ENCODE assay signal across 11 cellular contexts in the genomic region with DNA sequence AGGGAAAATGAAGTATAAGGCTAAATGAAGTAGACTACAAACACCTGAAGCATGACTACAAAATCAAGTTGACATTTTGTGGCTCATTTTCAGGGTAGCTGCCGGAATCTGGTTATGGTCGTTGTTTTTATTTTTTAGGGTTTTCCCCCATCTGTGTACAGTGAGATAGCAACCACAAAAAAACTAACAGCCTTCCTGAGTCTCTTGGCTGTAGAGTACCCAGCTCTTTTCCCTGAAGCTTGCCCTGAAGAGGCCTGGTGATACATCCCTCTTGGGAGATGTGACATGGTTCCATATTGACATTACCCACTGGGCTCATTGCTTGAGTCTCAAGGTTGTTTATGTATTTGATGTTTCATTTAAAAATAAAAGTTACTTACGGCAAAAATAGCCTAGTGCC.
DNase-seq lines count a peak whose midpoint lies in the region; ATAC-seq and TF ChIP-seq lines count a peak whose summit lies in the region.
"Had no signal": no experiment of that assay in that cellular context is flagged by ENCODE, and none has a peak within 500 bp of the region (broad histone marks: within the 10 kb centered on the region; RNA-seq: fewer than 3 reads in every experiment).

No MANE protein-coding gene starts in this region.

- no peaks in the 10 kb centered on the region for H4K20me1 ChIP-seq in Loucy (ENCODE audit: insufficient read depth, low read length, poor library complexity, severe bottlenecking)

- DNase-seq in GM13977 (ENCODE audit: low spot score) (peak; percentile 35), aorta (no peak), NCI-H526 (lab: John Stamatoyannopoulos, UW) (no peak), heart left ventricle (no peak), NCI-H1417 (lab: John Stamatoyannopoulos, UW) (no peak)
- DNase-seq in naive thymus-derived CD4-positive, alpha-beta T cell = no peak
- DNase-seq: NCI-H69, ovary had no signal

- CTCF ChIA-PET in naive thymus-derived CD4-positive, alpha-beta T cell (lab: Charles Lee) = no interaction called here

- H3K9me2 ChIP-seq in Loucy (replicated peaks; ENCODE audit: low read depth, low read length) = no peaks in the 10 kb centered on the region

- TF ChIP-seq CTCF in GM13977 (IDR thresholded peaks at IDR 0.05; ENCODE audit: extremely low read depth, insufficient read depth, missing control alignments) = no peak
- no peak for TF ChIP-seq CTCF in Loucy (conservative IDR thresholded peaks at IDR 0.05; ENCODE audit: low read length)
- no peak for TF ChIP-seq CTCF in heart left ventricle (IDR thresholded peaks at IDR 0.05)

- H3F3A ChIP-seq in Loucy (ENCODE audit: low read depth) = no peaks in the 10 kb centered on the region

- peaks cover 7 to 67% (median 50%) of the 10 kb centered on the region in 7 donors for H3K4me1 Mint-ChIP-seq in naive thymus-derived CD4-positive, alpha-beta T cell

- peak overlapping the region; percentile 28 for H3K4me2 ChIP-seq in Loucy (ENCODE audit: low read depth, low read length, poor library complexity, severe bottlenecking)

- H3K27me3 ChIP-seq in Loucy (ENCODE audit: insufficient read depth, low read length, poor library complexity, severe bottlenecking) (no peaks in the 10 kb centered on the region), aorta (ENCODE audit: control insufficient read depth in 1 of 2, insufficient read depth in 2 of 2, low read length in 1 of 2) (no peaks in the 10 kb centered on the region), heart left ventricle (no peaks in the 10 kb centered on the region)
- H3K27me3 ChIP-seq in naive thymus-derived CD4-positive, alpha-beta T cell (ENCODE audit: control insufficient read depth in 2 of 2, insufficient read depth in 2 of 2, low read length in 2 of 2) = no peaks in the 10 kb centered on the region
- H3K27me3 ChIP-seq: ovary had no signal

- no peaks in the 10 kb centered on the region for H3K9me3 Mint-ChIP-seq in naive thymus-derived CD4-positive, alpha-beta T cell
- H3K9me3 Mint-ChIP-seq: type B pancreatic cell had no signal

- POLR2A ChIA-PET in naive thymus-derived CD4-positive, alpha-beta T cell (lab: Charles Lee) = interaction anchor here (0.8 to 1.1 kb wide), 2 partner anchors 9 to 437 kb away, joined by 3 read pairs; no protein-coding TSS in a partner anchor

- no peak for TF ChIP-seq POLR2A in heart left ventricle (IDR thresholded peaks at IDR 0.05)

- intact Hi-C loops in naive thymus-derived CD4-positive, alpha-beta T cell (cut with micrococcal nuclease) = loop anchor here (1.0 to 5.0 kb wide), 4 partner anchors 7 to 418 kb away; no protein-coding TSS in a partner anchor
- intact Hi-C loops in aorta (cut with DNase I) = loop anchor here in 1 of 2 donors (5.0 kb wide), 1 partner anchor 117 kb away; no protein-coding TSS in a partner anchor
- intact Hi-C loops in heart left ventricle (cut with DNase I) = loop anchor here in 1 of 10 donors (10.0 kb wide), 1 partner anchor 114 kb away; no protein-coding TSS in a partner anchor

- H3K4me3 Mint-ChIP-seq in naive thymus-derived CD4-positive, alpha-beta T cell = peak overlapping the region in 6 of 10 donors; percentile 4 to 58 (median 42)
- H3K4me3 Mint-ChIP-seq: type B pancreatic cell had no signal

- no peak overlapping the region for H3K27ac ChIP-seq in naive thymus-derived CD4-positive, alpha-beta T cell (ENCODE audit: low read depth, low read length)
- H3K27ac ChIP-seq in aorta (ENCODE audit: low read depth in 1 of 2, low read length in 2 of 2) (no peak overlapping the region), heart left ventricle (peak overlapping the region in 6 of 12 donors; percentile 11 to 85 (median 27))
- H3K27ac ChIP-seq: ovary had no signal

- H3K36me3 Mint-ChIP-seq in naive thymus-derived CD4-positive, alpha-beta T cell = peaks cover 0 to 13% (median 0%) of the 10 kb centered on the region in 5 donors

- H3K9me3 ChIP-seq in Loucy (ENCODE audit: insufficient read depth, low read depth, low read length) (no peaks in the 10 kb centered on the region), aorta (ENCODE audit: control insufficient read depth, low read length) (no peaks in the 10 kb centered on the region), heart left ventricle (peaks cover 0 to 4% (median 0%) of the 10 kb centered on the region in 12 donors)
- H3K9me3 ChIP-seq in naive thymus-derived CD4-positive, alpha-beta T cell (ENCODE audit: control insufficient read depth in 2 of 3, low read length in 3 of 3) = no peaks in the 10 kb centered on the region
- H3K9me3 ChIP-seq: ovary had no signal

- H3K27ac Mint-ChIP-seq in naive thymus-derived CD4-positive, alpha-beta T cell = peak overlapping the region in 7 of 9 donors; percentile 15 to 81 (median 47)
- H3K27ac Mint-ChIP-seq: type B pancreatic cell had no signal

- H3K4me1 ChIP-seq in Loucy (ENCODE audit: insufficient read depth, low read length, poor library complexity, severe bottlenecking) (peaks cover 66% of the 10 kb centered on the region), aorta (ENCODE audit: control insufficient read depth in 1 of 2, insufficient read depth in 2 of 2, low read length in 2 of 2) (peaks cover 0 to 11% of the 10 kb centered on the region in 2 donors), heart left ventricle (peaks cover 0 to 69% (median 5%) of the 10 kb centered on the region in 12 donors)
- H3K4me1 ChIP-seq in naive thymus-derived CD4-positive, alpha-beta T cell (ENCODE audit: control insufficient read depth in 2 of 2, insufficient read depth in 2 of 2, low read length in 2 of 2) = peaks cover 0 to 11% of the 10 kb centered on the region in 2 donors

- H3K36me3 ChIP-seq in Loucy (ENCODE audit: insufficient read depth, low read length) (no peaks in the 10 kb centered on the region), aorta (ENCODE audit: control insufficient read depth in 1 of 2, insufficient read depth in 2 of 2, low read length in 1 of 2) (no peaks in the 10 kb centered on the region), heart left ventricle (no peaks in the 10 kb centered on the region)
- no peaks in the 10 kb centered on the region for H3K36me3 ChIP-seq in naive thymus-derived CD4-positive, alpha-beta T cell (ENCODE audit: control insufficient read depth in 2 of 3, insufficient read depth in 3 of 3, low read length in 3 of 3)
- H3K36me3 ChIP-seq: ovary had no signal

- H3K27me3 Mint-ChIP-seq in naive thymus-derived CD4-positive, alpha-beta T cell = no peaks in the 10 kb centered on the region
- H3K27me3 Mint-ChIP-seq: type B pancreatic cell had no signal

- no peaks in the 10 kb centered on the region for H3K79me2 ChIP-seq in Loucy (ENCODE audit: insufficient read depth, low read length)

- peak overlapping the region; percentile 16 for H3K9ac ChIP-seq in Loucy (ENCODE audit: low read depth, low read length, poor library complexity, severe bottlenecking)

- peak overlapping the region; percentile 22 for H3K4me3 ChIP-seq in Loucy (ENCODE audit: low read length, poor library complexity, severe bottlenecking)
- no peak overlapping the region for H3K4me3 ChIP-seq in naive thymus-derived CD4-positive, alpha-beta T cell (ENCODE audit: low read length)
- no peak overlapping the region for H3K4me3 ChIP-seq in aorta (ENCODE audit: low read length in 2 of 2)
- H3K4me3 ChIP-seq in heart left ventricle = no peak overlapping the region
- H3K4me3 ChIP-seq: ovary had no signal

- in situ Hi-C loops in GM13977 (cut with MboI; ENCODE audit: low pct_unique_long_range_greater_than_20kb, low sequenced_read_pairs, unreplicated experiment) = no loop called here

- no peak overlapping the region; the same call in 1 of the 2 replicates for H2AFZ ChIP-seq in Loucy (ENCODE audit: low read length)

- peak; percentile 61 for ATAC-seq in GM21529 (IDR thresholded peaks at IDR 0.05; ENCODE audit: unreplicated experiment)
- peak; percentile 75 for ATAC-seq in naive thymus-derived CD4-positive, alpha-beta T cell
- no peak for ATAC-seq in aorta (ENCODE audit: low FRiP score)
- no peak for ATAC-seq in heart left ventricle

- 63 to 68% methylated on average over 3 of the region's 3 CpGs for whole genome bisulfite sequencing in aorta, 2 donors
- 88 to 91% (median 90%) methylated on average over 3 of the region's 3 CpGs for WGBS in heart left ventricle, 4 donors

Comparison
In these comparisons a context has a peak if more than half of its experiments do, and no peak if none do; other contexts are left out.
1. ATAC-seq: peak in GM21529 (single experiment) and naive thymus-derived CD4-positive, alpha-beta T cell (single experiment); none in aorta (single experiment) and heart left ventricle (0 of 4).